In the genomic region with DNA sequence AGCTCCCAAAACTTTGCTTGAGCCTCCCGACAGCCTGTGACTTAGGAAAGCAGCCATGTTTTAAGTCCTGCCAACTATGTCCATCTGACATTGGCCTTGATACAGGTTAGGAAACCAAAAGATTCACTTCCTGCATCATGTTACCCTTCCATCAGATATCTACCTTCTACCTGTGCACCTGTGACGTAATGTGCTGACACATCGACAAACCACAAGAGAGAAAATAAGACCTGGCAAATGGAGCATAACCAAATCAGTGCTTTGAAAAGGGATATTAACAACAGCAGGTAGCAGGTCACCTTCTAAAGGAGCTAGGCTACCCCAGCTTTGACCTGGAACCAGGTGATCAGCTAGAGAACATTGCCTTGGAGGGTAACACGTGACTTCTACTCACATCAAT, we compare ENCODE assay signal across 16 cellular contexts. TPM values are rescaled to one million over a fixed set of nuclear protein-coding genes. Genes with fewer than 3 reads are reported as not detected.
DNase-seq lines count a peak whose midpoint lies in the region; ATAC-seq, FAIRE-seq and TF ChIP-seq lines count a peak whose summit lies in the region.
"Had no signal": no experiment of that assay in that cellular context is flagged by ENCODE, and none has a peak within 500 bp of the region (broad histone marks: within the 10 kb centered on the region; RNA-seq: fewer than 3 reads in every experiment).

No MANE protein-coding gene starts in this region.

- no peak overlapping the region for H3K27ac ChIP-seq in K562 (ENCODE audit: extremely low read depth, low read depth, low read length)
- no peak overlapping the region for H3K27ac ChIP-seq in heart right ventricle
- H3K27ac ChIP-seq: 22Rv1, BLaER1 had no signal

- no TSS peak for BruUV-seq in K562 (replicated peaks; lab: Mats Ljungman, UMichigan)

- TF ChIP-seq EP300 in Ishikawa (IDR thresholded peaks at IDR 0.05; ENCODE audit: borderline replicate concordance): peak; percentile 54; the same call in 1 of the 2 replicates
- no peak for TF ChIP-seq EP300 in K562 (IDR thresholded peaks at IDR 0.05; ENCODE audit: low read length)

- intact Hi-C loops in K562 (cut with micrococcal nuclease) (no loop called here), heart right ventricle (cut with DNase I) (no loop called here)

- H3K4me2 ChIP-seq in K562 (ENCODE audit: insufficient read depth, low read length): no peak overlapping the region
- H3K4me2 ChIP-seq: BLaER1, GM23338 had no signal

- H4K20me1 ChIP-seq in K562 (replicated peaks; ENCODE audit: control insufficient read depth, insufficient read depth, low read length): no peaks in the 10 kb centered on the region
- H4K20me1 ChIP-seq: BLaER1 had no signal

- no peak for TF ChIP-seq CTCF in K562 (IDR thresholded peaks at IDR 0.05 in 2 of 3, conservative IDR thresholded peaks at IDR 0.05 in 1 of 3; ENCODE audit: insufficient read depth in 2 of 3, low read depth in 1 of 3, low read length in 3 of 3)
- TF ChIP-seq CTCF in heart right ventricle (IDR thresholded peaks at IDR 0.05): no peak

- H3K9ac ChIP-seq in K562 (ENCODE audit: insufficient read depth in 1 of 2, low read depth in 2 of 2, low read length in 2 of 2): no peak overlapping the region
- H3K9ac ChIP-seq: BLaER1 had no signal

- TF ChIP-seq RAD21 in Ishikawa (IDR thresholded peaks at IDR 0.05; ENCODE audit: low read depth) (no peak), K562 (CRISPR knock-in tag; conservative IDR thresholded peaks at IDR 0.05 in 1 of 2, IDR thresholded peaks at IDR 0.05 in 1 of 2) (no peak)

- H3K79me2 ChIP-seq in K562 (ENCODE audit: control insufficient read depth, insufficient read depth, low read length): no peaks in the 10 kb centered on the region

- peaks cover 0 to 7% of the 10 kb centered on the region in 2 experiments; a peak in 2 of 5 replicates for H3K27me3 ChIP-seq in K562 (ENCODE audit: control insufficient read depth in 2 of 2, insufficient read depth in 2 of 2, low read length in 2 of 2)
- peaks cover 0 to 8% (median 0%) of the 10 kb centered on the region in 7 donors for H3K27me3 ChIP-seq in heart right ventricle
- H3K27me3 ChIP-seq: BLaER1 had no signal

- no peak overlapping the region for H3K4me3 ChIP-seq in K562
- H3K4me3 ChIP-seq in heart right ventricle: no peak overlapping the region
- H3K4me3 ChIP-seq: BLaER1, GM23338 had no signal

- FAIRE-seq in K562 (lab: Jason Lieb, UNC): no peak

- CTCF ChIA-PET in K562 (lab: Yijun Ruan, JAX; ENCODE audit: low intra/inter-chr PET ratio): no interaction called here

- DNase-seq in DMS53 (lab: John Stamatoyannopoulos, UW) (peak; percentile 44), DMS53 treated with DMSO at 0.1 percent for 48 hours (lab: John Stamatoyannopoulos, UW; ENCODE audit: unreplicated experiment) (no peak), K562 (ENCODE audit: extremely low read depth in 1 of 4, low spot score in 3 of 4) (no peak), kidney tubule cell (ENCODE audit: low spot score) (peak; percentile 84), heart right ventricle (no peak)
- no peak for DNase-seq in activated effector memory CD4-positive, alpha-beta T cell treated with anti-CD3 and anti-CD28 coated beads, Interleukin-2, amount 50 U/mL, for 16 hours
- DNase-seq: AML-193; Caco-2; CD8-positive, alpha-beta memory T cell; H9 had no signal

- in situ Hi-C loops in K562 (cut with MboI): no loop called here

- no peak overlapping the region for H2AFZ ChIP-seq in K562 (ENCODE audit: low read depth, low read length)
- H2AFZ ChIP-seq: GM23338 had no signal

- no peak for TF ChIP-seq POLR2A in K562 (conservative IDR thresholded peaks at IDR 0.05)

- H3K4me1 ChIP-seq in K562 (replicated peaks in 1 of 2; ENCODE audit: control insufficient read depth in 2 of 2, insufficient read depth in 2 of 2, low read length in 2 of 2) (no peaks in the 10 kb centered on the region), heart right ventricle (no peaks in the 10 kb centered on the region)
- H3K4me1 ChIP-seq: BLaER1, Caco-2 had no signal

- H3K36me3 ChIP-seq in K562 (ENCODE audit: control insufficient read depth, insufficient read depth, low read length) (no peaks in the 10 kb centered on the region), heart right ventricle (no peaks in the 10 kb centered on the region)
- H3K36me3 ChIP-seq: BLaER1 had no signal

- ATAC-seq in K562: no peak
- ATAC-seq in GM19463 (IDR thresholded peaks at IDR 0.05; ENCODE audit: unreplicated experiment): no peak
- ATAC-seq in heart right ventricle: no peak
- ATAC-seq: GM23338 had no signal

- H3K9me1 ChIP-seq in K562 (ENCODE audit: control insufficient read depth, insufficient read depth, low read length): no peaks in the 10 kb centered on the region

- POLR2A ChIA-PET in K562 (lab: Yijun Ruan, JAX): interaction anchor here (1.4 kb wide), 1 partner anchor 12 kb away, joined by 3 read pairs; no protein-coding TSS in a partner anchor

- no peaks in the 10 kb centered on the region for H3K9me3 ChIP-seq in K562 (replicated peaks; ENCODE audit: control insufficient read depth, insufficient read depth, low read depth, low read length)
- peaks cover 0 to 11% (median 0%) of the 10 kb centered on the region in 11 donors for H3K9me3 ChIP-seq in heart right ventricle
- H3K9me3 ChIP-seq: Caco-2 had no signal

- WGBS in K562 (ENCODE audit: insufficient coverage, low coverage, missing lambda C conversion rate): 2% methylated on average over 4 of the region's 4 CpGs
- 93% methylated on average over 4 of the region's 4 CpGs for WGBS in heart right ventricle, 2 donors

TF ChIP-seq in Ishikawa, 13 proteins besides CTCF, POLR2A, EP300 and RAD21:
- TF ChIP-seq NFIC (IDR thresholded peaks at IDR 0.05): no peak
- 0 out of 2 replicates have a peak, but pooled peaks have one; percentile 11 for TF ChIP-seq CREB1 (IDR thresholded peaks at IDR 0.05; ENCODE audit: low read depth)
- peak; percentile 42; the same call in 1 of the 2 replicates for TF ChIP-seq TCF12 (IDR thresholded peaks at IDR 0.05; ENCODE audit: low read depth)
- TF ChIP-seq YY1 (IDR thresholded peaks at IDR 0.05; ENCODE audit: low read depth): no peak
TF ChIP-seq in Ishikawa: peak in this region for 2.

TF ChIP-seq in K562, 482 proteins besides CTCF, POLR2A, EP300 and RAD21:
- TF ChIP-seq GATAD2A (IDR thresholded peaks at IDR 0.05): no peak
- TF ChIP-seq STAT5A (IDR thresholded peaks at IDR 0.05; ENCODE audit: borderline replicate concordance, low read length): no peak
- 0 out of 2 replicates have a peak, but pooled peaks have one; percentile 3 for TF ChIP-seq ZNF316 (IDR thresholded peaks at IDR 0.05)
- no peak for TF ChIP-seq RFX1 (IDR thresholded peaks at IDR 0.05)
- TF ChIP-seq ZNF41 (CRISPR knock-in tag; conservative IDR thresholded peaks at IDR 0.05): no peak
- TF ChIP-seq ZNF696 (CRISPR knock-in tag; conservative IDR thresholded peaks at IDR 0.05): no peak

RNA-seq across cellular contexts. Expression of gene PRR15, which starts 14.8 kb away (rescaled TPM):
- not detected in 2 replicates for total RNA-seq in K562 (2011; cell fraction: chromatin; rRNA removed; ENCODE audit: low replicate concordance)
- not detected in 2 replicates for total RNA-seq in K562 (2011; cell fraction: nucleolus; rRNA removed)
- not detected in 2 replicates for total RNA-seq in K562 (2011; cell fraction: nucleoplasm; rRNA removed)
- total RNA-seq in K562 (2014; rRNA removed) (not detected in 2 replicates), K562 (2014; rRNA removed; fragmentation: Illumina TruSeq; extraction: Trizol) (not detected in 2 replicates), K562 (2015; rRNA removed; fragmentation: Illumina TruSeq; extraction: Trizol) (not detected in 2 replicates), K562 (2021) (not detected in 2 replicates), heart right ventricle (under 1 TPM in 5 of 10 donors, not detected in 5; 0.14 to 0.49 (median 0.23) TPM)
- polyA plus RNA-seq in K562 (2011; rRNA removed) (not detected in 2 replicates), K562 (2014; fragmentation: Illumina TruSeq; extraction: Trizol) (not detected in 2 replicates), K562 (2014; fragmentation: Nextera tagmentation; extraction: Ambion mirVana) (not detected), K562 (2014; rRNA removed) (not detected in 2 replicates), heart right ventricle (under 1 TPM; 0.29 to 0.42 TPM)
- polyA plus RNA-seq in K562 (2011; cell fraction: cytosol; rRNA removed): not detected in 2 replicates
- polyA plus RNA-seq in K562 (2011; cell fraction: nucleus; rRNA removed): not detected in 2 replicates
- not detected in 2 replicates for polyA plus RNA-seq in K562 (2012)
- not detected in 2 replicates for polyA minus RNA-seq in K562 (2011; rRNA and poly(A)+ RNA removed)
- polyA minus RNA-seq in K562 (2011; cell fraction: cytosol; rRNA and poly(A)+ RNA removed): not detected in 2 replicates
- not detected in 2 replicates for polyA minus RNA-seq in K562 (2011; cell fraction: nucleus; rRNA and poly(A)+ RNA removed)
- total RNA-seq: CD8-positive, alpha-beta memory T cell had no signal
- polyA plus RNA-seq: CD8-positive, alpha-beta memory T cell; IgD-negative memory B cell had no signal

Comparison
In these comparisons a context has a peak if more than half of its experiments do, and no peak if none do; other contexts are left out.
1. DNase-seq: peak in DMS53 (single experiment) and kidney tubule cell (single experiment); none in DMS53 treated with DMSO at 0.1 percent for 48 hours (single experiment), K562 (0 of 4), activated effector memory CD4-positive, alpha-beta T cell treated with anti-CD3 and anti-CD28 coated beads, Interleukin-2, amount 50 U/mL, for 16 hours (single experiment) and heart right ventricle (0 of 2).